Comparison of ENCODE assay signal across 21 cellular contexts in genomic region chr17:81143200-81143527, GRCh38. TPM values are rescaled to one million over a fixed set of nuclear protein-coding genes. Genes with fewer than 3 reads are reported as not detected.
DNase-seq lines count a peak whose midpoint lies in the region; ATAC-seq and TF ChIP-seq lines count a peak whose summit lies in the region.
"Had no signal": no experiment of that assay in that cellular context is flagged by ENCODE, and none has a peak within 500 bp of the region (broad histone marks: within the 10 kb centered on the region; RNA-seq: fewer than 3 reads in every experiment).

No MANE protein-coding gene starts in this region.

- no peaks in the 10 kb centered on the region for H3K36me3 Mint-ChIP-seq in progenitor cell of endocrine pancreas (ENCODE audit: insufficient read depth)
- H3K36me3 Mint-ChIP-seq: activated naive CD4-positive, alpha-beta T cell treated with anti-CD3 and anti-CD28 coated beads, Interleukin-2, amount 10 ng/mL, durations not matched to agents 7 days and 5 days; naive thymus-derived CD4-positive, alpha-beta T cell; stimulated activated memory B cell treated with anti-CD40 and anti-IgM and Interleukin-4, amounts not matched to agents 10 μg/mL and 1 μg/mL and 100 μg/mL, for 72 hours had no signal

- no peak overlapping the region for H3K4me3 ChIP-seq in BLaER1 treated with 17β-estradiol and CSF1 and Interleukin-3, amounts not matched to agents 10 nM and 100 nM
- H3K4me3 ChIP-seq in SJCRH30, result peak overlapping the region; percentile 8; the same call in 1 of the 2 replicates
- H3K4me3 ChIP-seq: prostate gland had no signal

- H3K4me1 Mint-ChIP-seq in progenitor cell of endocrine pancreas (ENCODE audit: low read depth), result no peaks in the 10 kb centered on the region
- H3K4me1 Mint-ChIP-seq: activated B cell treated with CpG ODN at 0.5 μM for 24 hours; activated naive CD4-positive, alpha-beta T cell treated with anti-CD3 and anti-CD28 coated beads, Interleukin-2, amount 10 ng/mL, durations not matched to agents 7 days and 5 days had no signal

- no peak overlapping the region for H3K27ac Mint-ChIP-seq in progenitor cell of endocrine pancreas
- H3K27ac Mint-ChIP-seq: activated B cell treated with CpG ODN at 0.5 μM for 24 hours; activated CD8-positive, alpha-beta T cell treated with anti-CD3 and anti-CD28 coated beads, Interleukin-2, amount 10 ng/mL, durations not matched to agents 7 days and 5 days; activated naive CD4-positive, alpha-beta T cell treated with anti-CD3 and anti-CD28 coated beads, Interleukin-2, amount 10 ng/mL, durations not matched to agents 7 days and 5 days; naive thymus-derived CD4-positive, alpha-beta T cell; stimulated activated memory B cell treated with anti-CD40 and anti-IgM and Interleukin-4, amounts not matched to agents 10 μg/mL and 1 μg/mL and 100 μg/mL, for 72 hours had no signal

- no peaks in the 10 kb centered on the region for H3K27me3 Mint-ChIP-seq in progenitor cell of endocrine pancreas
- H3K27me3 Mint-ChIP-seq: activated naive CD4-positive, alpha-beta T cell treated with anti-CD3 and anti-CD28 coated beads, Interleukin-2, amount 10 ng/mL, durations not matched to agents 7 days and 5 days had no signal

- H3K9me3 Mint-ChIP-seq in progenitor cell of endocrine pancreas (ENCODE audit: low read depth), result peaks cover 3% of the 10 kb centered on the region
- H3K9me3 Mint-ChIP-seq: activated T-cell treated with anti-CD3 and anti-CD28 coated beads, Interleukin-2, amount 50 U/mL, for 4 hours had no signal

- ATAC-seq in left cardiac atrium, result peak; percentile 14 to 16
- peak; percentile 67 for ATAC-seq in sciatic nerve

- peak overlapping the region in 5 of 11 experiments; percentile 5 to 41 (median 31); a peak in 4 of 22 replicates for H3K9ac ChIP-seq in BLaER1 treated with 17β-estradiol and CSF1 and Interleukin-3, amounts not matched to agents 10 nM and 100 nM

- H3K36me3 ChIP-seq in BLaER1 treated with 17β-estradiol and CSF1 and Interleukin-3, amounts not matched to agents 10 nM and 100 nM, result no peaks in the 10 kb centered on the region
- no peaks in the 10 kb centered on the region for H3K36me3 ChIP-seq in SJCRH30
- H3K36me3 ChIP-seq: prostate gland had no signal

- no peaks in the 10 kb centered on the region for H3K27me3 ChIP-seq in BLaER1 treated with 17β-estradiol and CSF1 and Interleukin-3, amounts not matched to agents 10 nM and 100 nM
- no peaks in the 10 kb centered on the region for H3K27me3 ChIP-seq in SJCRH30

- H3K4me3 Mint-ChIP-seq in progenitor cell of endocrine pancreas (ENCODE audit: low read depth), result no peak overlapping the region
- H3K4me3 Mint-ChIP-seq: activated B cell treated with CpG ODN at 0.5 μM for 24 hours; activated CD8-positive, alpha-beta T cell treated with anti-CD3 and anti-CD28 coated beads, Interleukin-2, amount 10 ng/mL, durations not matched to agents 7 days and 5 days; activated naive CD4-positive, alpha-beta T cell treated with anti-CD3 and anti-CD28 coated beads, Interleukin-2, amount 10 ng/mL, durations not matched to agents 7 days and 5 days; activated T-cell treated with anti-CD3 and anti-CD28 coated beads, Interleukin-2, amount 50 U/mL, for 4 hours; naive thymus-derived CD4-positive, alpha-beta T cell; stimulated activated memory B cell treated with anti-CD40 and anti-IgM and Interleukin-4, amounts not matched to agents 10 μg/mL and 1 μg/mL and 100 μg/mL, for 72 hours had no signal

- peaks cover 0 to 12% (median 0%) of the 10 kb centered on the region in 11 experiments; a peak in 4 of 22 replicates for H4K20me1 ChIP-seq in BLaER1 treated with 17β-estradiol and CSF1 and Interleukin-3, amounts not matched to agents 10 nM and 100 nM

- peak overlapping the region; percentile 62 to 97 (median 73); a peak in 21 of 22 replicates for H3K4me2 ChIP-seq in BLaER1 treated with 17β-estradiol and CSF1 and Interleukin-3, amounts not matched to agents 10 nM and 100 nM

- TF ChIP-seq CTCF in progenitor cell of endocrine pancreas (IDR thresholded peaks at IDR 0.05; ENCODE audit: unreplicated experiment), result no peak

- H3K27ac ChIP-seq in BLaER1 treated with 17β-estradiol and CSF1 and Interleukin-3, amounts not matched to agents 10 nM and 100 nM, result peak overlapping the region in 2 of 11 experiments; percentile 23 to 35; a peak in 2 of 22 replicates
- peak overlapping the region; percentile 14; the same call in 1 of the 2 replicates for H3K27ac ChIP-seq in SJCRH30
- H3K27ac ChIP-seq: HL-60, prostate gland had no signal

- DNase-seq in SJCRH30 (no peak), left cardiac atrium (no peak), sciatic nerve (ENCODE audit: low spot score) (no peak), progenitor cell of endocrine pancreas (ENCODE audit: low spot score, unreplicated experiment) (no peak), NCI-H2107 (lab: John Stamatoyannopoulos, UW) (no peak), islet precursor cell (no peak), AML-193 (lab: John Stamatoyannopoulos, UW) (no peak)
- DNase-seq: cortex of kidney, SIG-M5 had no signal

- H3K9me3 ChIP-seq in BLaER1 treated with 17β-estradiol and CSF1 and Interleukin-3, amounts not matched to agents 10 nM and 100 nM (replicated peaks in 1 of 11), result no peaks in the 10 kb centered on the region
- no peaks in the 10 kb centered on the region for H3K9me3 ChIP-seq in SJCRH30 (replicated peaks)
- H3K9me3 ChIP-seq: prostate gland had no signal

- H3K4me1 ChIP-seq in BLaER1 treated with 17β-estradiol and CSF1 and Interleukin-3, amounts not matched to agents 10 nM and 100 nM, result peaks cover 41 to 79% (median 73%) of the 10 kb centered on the region in 10 experiments
- peaks cover 4% of the 10 kb centered on the region; the same call in 1 of the 2 replicates for H3K4me1 ChIP-seq in SJCRH30
- H3K4me1 ChIP-seq: prostate gland had no signal

- intact Hi-C loops in left cardiac atrium (cut with DNase I) (loop anchor here in 1 of 2 donors (5.0 to 10.0 kb wide), 2 partner anchors 62 to 99 kb away; no protein-coding TSS in a partner anchor), sciatic nerve (cut with DNase I) (loop anchor here (5.0 kb wide), 1 partner anchor 49 kb away; no protein-coding TSS in a partner anchor)

RNA-seq across cellular contexts. Expression of gene PVALEF, which starts 22.1 kb away (rescaled TPM):
- total RNA-seq in SJCRH30 (2014; rRNA removed; shearing (Covaris generic)), result 0.43 and 0.61 TPM in 2 replicates
- total RNA-seq in left cardiac atrium, result not detected
- total RNA-seq in sciatic nerve, result not detected
- 0.31 TPM in 1 of 2 replicates, not detected in the other for total RNA-seq in progenitor cell of endocrine pancreas
- total RNA-seq: activated B cell treated with CpG ODN at 0.5 μM for 24 hours; activated CD8-positive, alpha-beta T cell treated with anti-CD3 and anti-CD28 coated beads, Interleukin-2, amount 10 ng/mL, durations not matched to agents 7 days and 5 days; activated T-cell treated with anti-CD3 and anti-CD28 coated beads, Interleukin-2, amount 50 U/mL, for 4 hours; Daoy; lung microvascular endothelial cell; naive thymus-derived CD4-positive, alpha-beta T cell; prostate gland; urinary bladder had no signal

RNA-seq across cellular contexts. Expression of gene AATK, which starts 22.9 kb away (rescaled TPM):
- total RNA-seq in SJCRH30 (2014; rRNA removed; shearing (Covaris generic)), result 24.0 and 24.2 TPM in 2 replicates
- total RNA-seq in left cardiac atrium (10 to 100 TPM in 1 of 2 donors, 1 to 10 TPM in 1; 8.3 to 12.7 TPM), sciatic nerve (440 TPM), progenitor cell of endocrine pancreas (12.2 and 12.9 TPM in 2 replicates)

Comparison
In these comparisons a context has a peak if more than half of its experiments do, and no peak if none do; other contexts are left out.
1. RNA of gene AATK, which starts 22.9 kb away (total RNA-seq): 440 TPM in sciatic nerve (single experiment); 24.0 to 24.2 TPM in SJCRH30, 12.2 to 12.9 TPM in progenitor cell of endocrine pancreas and 8.3 to 12.7 TPM in left cardiac atrium; every median in the first group is over 10 times any median in the second.